Comparison of ENCODE assay signal across 19 cellular contexts in the genomic region with DNA sequence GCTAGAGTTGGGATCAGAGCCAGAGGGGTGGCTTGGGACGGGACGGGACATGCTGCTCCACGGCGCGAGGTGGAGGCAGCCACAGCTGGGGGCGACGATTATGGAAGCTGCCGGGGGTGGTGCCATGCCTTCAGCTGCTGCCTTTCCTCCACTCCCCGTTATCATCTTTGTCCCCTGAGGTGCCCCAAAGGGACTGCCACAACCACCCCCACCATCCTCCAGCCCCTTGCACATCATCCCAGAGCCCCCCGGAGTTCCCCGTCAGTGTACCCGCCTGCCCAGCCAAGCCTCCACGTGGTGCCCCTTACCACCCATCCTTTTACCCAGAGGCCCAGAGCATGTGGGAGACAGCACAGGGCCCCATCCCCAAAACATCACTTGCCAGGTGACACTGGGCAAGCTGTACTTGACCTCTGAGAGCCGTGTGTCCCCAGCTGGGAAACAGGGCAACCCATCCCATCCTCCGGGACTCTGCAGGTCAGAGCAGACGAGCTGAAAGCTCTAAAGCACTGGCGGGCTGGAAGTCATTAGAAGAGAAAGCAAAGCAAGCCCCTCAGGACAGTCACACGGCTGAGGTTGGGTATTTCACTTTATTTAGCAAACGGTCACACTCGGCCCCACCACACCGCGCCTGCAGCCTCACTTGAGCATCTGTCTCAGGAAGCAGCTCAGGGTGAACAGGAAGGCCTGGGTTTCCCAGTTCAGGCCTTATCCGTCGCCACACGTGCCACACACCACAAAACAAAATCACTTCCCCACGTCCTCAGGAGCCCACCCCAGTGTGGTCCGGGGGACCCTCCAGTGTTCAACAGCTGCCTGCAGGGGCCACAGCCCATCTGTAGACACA. TPM values are rescaled to one million over a fixed set of nuclear protein-coding genes. Genes with fewer than 3 reads are reported as not detected.
DNase-seq lines count a peak whose midpoint lies in the region; ATAC-seq, FAIRE-seq and TF ChIP-seq lines count a peak whose summit lies in the region.
"Had no signal": no experiment of that assay in that cellular context is flagged by ENCODE, and none has a peak within 500 bp of the region (broad histone marks: within the 10 kb centered on the region; RNA-seq: fewer than 3 reads in every experiment).

No MANE protein-coding gene starts in this region.

- no peaks in the 10 kb centered on the region for H3K9me3 ChIP-seq in BLaER1
- H3K9me3 ChIP-seq: adrenal gland had no signal

- H3K4me1 ChIP-seq in BLaER1 (peaks cover 93% of the 10 kb centered on the region), mesendoderm (ENCODE audit: control insufficient read depth, low read depth, low read length) (no peaks in the 10 kb centered on the region)
- H3K4me1 ChIP-seq: adrenal gland, neural progenitor cell had no signal

- FAIRE-seq in GM19239 (lab: Jason Lieb, UNC), result peak; percentile 42
- FAIRE-seq: bronchial epithelial cell had no signal

- H2BK5ac ChIP-seq in mesendoderm (ENCODE audit: low read length), result no peak overlapping the region

- DNase-seq in GM19239 (ENCODE audit: insufficient read length, low spot score) (no peak), activated B cell treated with CpG ODN at 0.5 μM for 24 hours (no peak), naive B cell (peak; percentile 47), mesendoderm (no peak), NCI-H345 (lab: John Stamatoyannopoulos, UW) (no peak), AML-193 (lab: John Stamatoyannopoulos, UW) (no peak)
- DNase-seq: adrenal gland; CD8-positive, alpha-beta memory T cell; GM23248; hippocampal formation; mesenchymal stem cell; MM.1S; NCI-H1694 had no signal

- intact Hi-C loops in activated B cell treated with CpG ODN at 0.5 μM for 24 hours (cut with micrococcal nuclease), result no loop called here

- H3K56ac ChIP-seq in mesendoderm (ENCODE audit: low read length), result no peak overlapping the region

- no peak overlapping the region for H2BK120ac ChIP-seq in mesendoderm (ENCODE audit: low read depth, low read length)

- no peak overlapping the region for H3K23ac ChIP-seq in mesendoderm (ENCODE audit: low read length)

- peak overlapping the region; percentile 96 for H3K4me2 ChIP-seq in BLaER1
- no peak overlapping the region for H3K4me2 ChIP-seq in mesendoderm (ENCODE audit: low read length)
- H3K4me2 ChIP-seq: neural progenitor cell had no signal

- H3K4me1 Mint-ChIP-seq in activated B cell treated with CpG ODN at 0.5 μM for 24 hours (peaks cover 33% of the 10 kb centered on the region), naive B cell (peaks cover 31 to 43% (median 38%) of the 10 kb centered on the region in 3 donors)

- peak overlapping the region; percentile 75 for H3K27ac Mint-ChIP-seq in activated B cell treated with CpG ODN at 0.5 μM for 24 hours
- H3K27ac Mint-ChIP-seq in naive B cell, result peak overlapping the region; percentile 76 to 96 (median 89)
- H3K27ac Mint-ChIP-seq: T-helper 2 cell treated with Interferon-gamma antibody and Interleukin-4, amounts not matched to agents 5 μg/mL and 100 μg/mL, for 36 hours had no signal

- H3K27me3 ChIP-seq in BLaER1 (no peaks in the 10 kb centered on the region), mesendoderm (ENCODE audit: insufficient read depth, low read length, poor library complexity) (no peaks in the 10 kb centered on the region)
- H3K27me3 ChIP-seq: adrenal gland, neural progenitor cell had no signal

- peak overlapping the region; percentile 58 for H3K4me3 ChIP-seq in BLaER1
- no peak overlapping the region for H3K4me3 ChIP-seq in mesendoderm (ENCODE audit: low read length)
- H3K4me3 ChIP-seq: adrenal gland, GM23248, neural progenitor cell had no signal

- no peak overlapping the region for H2BK15ac ChIP-seq in mesendoderm (replicated peaks; ENCODE audit: low read depth)

- CTCF ChIA-PET in activated B cell treated with CpG ODN at 0.5 μM for 24 hours (lab: Charles Lee), result interaction anchor here (0.6 to 1.1 kb wide), 2 partner anchors 20 to 38 kb away, joined by 3 to 4 read pairs; a partner anchor contains a TSS

- peaks cover 42% of the 10 kb centered on the region for H3K36me3 ChIP-seq in BLaER1
- peaks cover 5% of the 10 kb centered on the region for H3K36me3 ChIP-seq in mesendoderm (ENCODE audit: control insufficient read depth, insufficient read depth, low read length)
- H3K36me3 ChIP-seq: neural progenitor cell had no signal

- H4K8ac ChIP-seq in mesendoderm (ENCODE audit: low read depth, low read length), result no peak overlapping the region

- TF ChIP-seq CTCF in activated B cell treated with CpG ODN at 0.5 μM for 24 hours (IDR thresholded peaks at IDR 0.05), result no peak

- H3K79me1 ChIP-seq in mesendoderm (ENCODE audit: low read length), result no peaks in the 10 kb centered on the region

- H4K20me1 ChIP-seq in BLaER1, result peaks cover 5% of the 10 kb centered on the region; the same call in 1 of the 2 replicates

- H3K4me3 Mint-ChIP-seq in activated B cell treated with CpG ODN at 0.5 μM for 24 hours (peak overlapping the region; percentile 24), naive B cell (peak overlapping the region in 7 of 8 donors; percentile 47 to 86 (median 70))
- H3K4me3 Mint-ChIP-seq: neural progenitor cell; T-helper 2 cell treated with Interferon-gamma antibody and Interleukin-4, amounts not matched to agents 5 μg/mL and 100 μg/mL, for 36 hours had no signal

- H2AK5ac ChIP-seq in mesendoderm (ENCODE audit: low read length), result no peak overlapping the region

- WGBS in mesendoderm (ENCODE audit: extremely low coverage, insufficient coverage, low lambda C conversion rate), result no CpG with 5 or more reads among the region's 27 CpGs

- H3K36me3 Mint-ChIP-seq in activated B cell treated with CpG ODN at 0.5 μM for 24 hours (ENCODE audit: low read depth), result peaks cover 68% of the 10 kb centered on the region
- H3K36me3 Mint-ChIP-seq in naive B cell, result peaks cover 0 to 12% of the 10 kb centered on the region in 2 donors

- H3K27ac ChIP-seq in BLaER1, result peak overlapping the region; percentile 96
- no peak overlapping the region for H3K27ac ChIP-seq in mesendoderm (ENCODE audit: low read depth, low read length)
- H3K27ac ChIP-seq: adrenal gland, GM23248, neural progenitor cell had no signal

- POLR2A ChIA-PET in activated B cell treated with CpG ODN at 0.5 μM for 24 hours (lab: Charles Lee), result interaction anchor here (0.5 to 2.7 kb wide), 3 partner anchors 10 to 20 kb away, joined by 3 to 15 read pairs (median 4); a partner anchor contains a TSS

- H3K9me3 Mint-ChIP-seq in activated B cell treated with CpG ODN at 0.5 μM for 24 hours (no peaks in the 10 kb centered on the region), naive B cell (no peaks in the 10 kb centered on the region)
- H3K9me3 Mint-ChIP-seq: CD8-positive, alpha-beta memory T cell; neural progenitor cell; T-helper 2 cell treated with Interferon-gamma antibody and Interleukin-4, amounts not matched to agents 5 μg/mL and 100 μg/mL, for 36 hours had no signal

- H3K79me2 ChIP-seq in mesendoderm (ENCODE audit: control insufficient read depth, insufficient read depth, low read length), result no peaks in the 10 kb centered on the region

- ATAC-seq in activated B cell treated with CpG ODN at 0.5 μM for 24 hours (ENCODE audit: low read depth) (peak; percentile 41), naive B cell (ENCODE audit: low read depth in 2 of 2) (peak; percentile 70 to 71), GM19351 (IDR thresholded peaks at IDR 0.05; ENCODE audit: unreplicated experiment) (no peak)
- ATAC-seq: Panc1 had no signal

- H3K4ac ChIP-seq in mesendoderm (ENCODE audit: low read depth, low read length), result no peak overlapping the region

- no peak overlapping the region for H3K18ac ChIP-seq in mesendoderm (ENCODE audit: low read length)

- H3K27me3 Mint-ChIP-seq in activated B cell treated with CpG ODN at 0.5 μM for 24 hours (no peaks in the 10 kb centered on the region), naive B cell (no peaks in the 10 kb centered on the region)
- H3K27me3 Mint-ChIP-seq: CD8-positive, alpha-beta memory T cell had no signal

- H3K9ac ChIP-seq in BLaER1 (peak overlapping the region; percentile 80), mesendoderm (ENCODE audit: low read length) (no peak overlapping the region)
- H3K9ac ChIP-seq: GM23248, neural progenitor cell had no signal

- no peak overlapping the region for H4K5ac ChIP-seq in mesendoderm (ENCODE audit: low read length)

RNA-seq across cellular contexts. Expression of a gene that starts 19.5 kb away (rescaled TPM):
- total RNA-seq in activated B cell treated with CpG ODN at 0.5 μM for 24 hours, result 7.6 and 9.1 TPM in 2 replicates
- 1 to 10 TPM in 4 of 6 donors, under 1 TPM in 2; 0.52 to 2.3 (median 1.4) TPM for polyA plus RNA-seq in naive B cell (ENCODE audit: low read depth in 6 of 6)
- 3.1 TPM for polyA plus RNA-seq in mesendoderm (2013, experiment 1 of 2)
- polyA plus RNA-seq in mesendoderm (2013, experiment 2 of 2), result 2.6 TPM

RNA-seq across cellular contexts. Expression of a gene that starts 20.3 kb away (rescaled TPM):
- total RNA-seq in activated B cell treated with CpG ODN at 0.5 μM for 24 hours, result 88.0 and 89.7 TPM in 2 replicates
- polyA plus RNA-seq in naive B cell (ENCODE audit: low read depth in 6 of 6), result 100 to 1,000 TPM; 182 to 243 (median 191) TPM
- 179 TPM for polyA plus RNA-seq in mesendoderm (2013, experiment 1 of 2)
- polyA plus RNA-seq in mesendoderm (2013, experiment 2 of 2), result 188 TPM

RNA-seq across cellular contexts. Expression of a gene that starts 26.5 kb away (rescaled TPM):
- total RNA-seq in activated B cell treated with CpG ODN at 0.5 μM for 24 hours, result 50.6 and 58.3 TPM in 2 replicates
- polyA plus RNA-seq in naive B cell (ENCODE audit: low read depth in 6 of 6), result 10 to 100 TPM; 16.6 to 41.1 (median 23.2) TPM
- 8.6 TPM for polyA plus RNA-seq in mesendoderm (2013, experiment 1 of 2)
- 8.8 TPM for polyA plus RNA-seq in mesendoderm (2013, experiment 2 of 2)

RNA-seq across cellular contexts. Expression of a gene that starts 27.6 kb away (rescaled TPM):
- 141 and 160 TPM in 2 replicates for total RNA-seq in activated B cell treated with CpG ODN at 0.5 μM for 24 hours
- 100 to 1,000 TPM; 162 to 227 (median 176) TPM for polyA plus RNA-seq in naive B cell (ENCODE audit: low read depth in 6 of 6)
- polyA plus RNA-seq in mesendoderm (2013, experiment 1 of 2), result 308 TPM
- 317 TPM for polyA plus RNA-seq in mesendoderm (2013, experiment 2 of 2)

RNA-seq across cellular contexts. Expression of a gene that starts 27.7 kb away (rescaled TPM):
- total RNA-seq in activated B cell treated with CpG ODN at 0.5 μM for 24 hours, result 35.6 and 36.3 TPM in 2 replicates
- 10 to 100 TPM; 33.0 to 79.5 (median 47.3) TPM for polyA plus RNA-seq in naive B cell (ENCODE audit: low read depth in 6 of 6)
- polyA plus RNA-seq in mesendoderm (2013, experiment 1 of 2), result 10.6 TPM
- 10.3 TPM for polyA plus RNA-seq in mesendoderm (2013, experiment 2 of 2)
